Comparison of ENCODE assay signal across 16 cellular contexts in the genomic region with DNA sequence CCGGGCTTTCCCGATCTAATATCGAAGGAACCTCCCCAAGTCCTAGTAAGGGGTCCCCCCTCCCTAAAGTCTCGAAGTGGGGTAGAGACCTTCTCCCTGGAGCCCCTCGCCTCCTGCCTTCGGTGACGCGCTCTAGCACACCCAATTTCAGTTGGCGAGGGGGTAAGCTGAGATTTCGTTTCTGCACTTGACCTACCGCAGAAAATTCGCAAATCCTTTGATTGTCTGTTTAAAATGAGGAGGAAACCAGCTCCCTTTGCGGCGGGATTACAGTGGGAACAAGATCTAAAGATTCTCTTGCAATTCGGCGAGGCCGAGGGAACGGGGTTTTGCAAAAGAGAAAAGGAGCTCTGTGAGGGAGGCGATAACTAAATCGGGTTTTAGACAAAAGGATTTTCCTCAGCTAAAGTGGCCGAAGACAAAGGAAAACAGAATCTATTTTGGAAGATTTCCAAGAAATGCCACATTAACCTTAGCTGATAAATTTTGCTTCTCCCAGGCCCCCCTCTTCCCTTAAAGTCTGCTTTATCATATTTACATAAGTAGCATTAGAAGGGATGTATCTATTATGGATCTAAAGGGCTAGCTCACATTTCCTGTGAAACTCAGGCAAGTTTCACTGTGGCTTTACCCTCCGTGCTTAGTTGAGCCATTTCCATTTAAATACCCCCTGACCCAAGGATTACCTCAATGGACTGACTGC. TPM values are rescaled to one million over a fixed set of nuclear protein-coding genes. Genes with fewer than 3 reads are reported as not detected.
DNase-seq lines count a peak whose midpoint lies in the region; TF ChIP-seq lines count a peak whose summit lies in the region.
"Had no signal": no experiment of that assay in that cellular context is flagged by ENCODE, and none has a peak within 500 bp of the region (broad histone marks: within the 10 kb centered on the region; RNA-seq: fewer than 3 reads in every experiment).

No MANE protein-coding gene starts in this region.

- H3K9me3 ChIP-seq in neural cell (ENCODE audit: low read length): no peaks in the 10 kb centered on the region
- H3K9me3 ChIP-seq: HAP-1 had no signal

- H3F3A ChIP-seq in neural cell (ENCODE audit: insufficient read depth, low read length, poor library complexity, severe bottlenecking): no peaks in the 10 kb centered on the region

- no peaks in the 10 kb centered on the region for H3K9me2 ChIP-seq in neural cell (ENCODE audit: insufficient read depth, low read length)

- no peak overlapping the region for H3K4me2 ChIP-seq in neural cell (ENCODE audit: low read length)

- H3K27ac ChIP-seq in neural cell (ENCODE audit: low read length): no peak overlapping the region
- H3K27ac ChIP-seq: cardiac muscle cell had no signal

- no peaks in the 10 kb centered on the region for H4K20me1 ChIP-seq in neural cell (ENCODE audit: insufficient read depth)

- DNase-seq in ELR (ENCODE audit: low read depth) (peak; percentile 64), HFF-Myc (ENCODE audit: extremely low read depth, low read depth) (no peak), endothelial cell (ENCODE audit: low spot score) (no peak), middle frontal gyrus (ENCODE audit: extremely low spot score, low spot score) (no peak), UCSD-AML1 (lab: John Stamatoyannopoulos, UW; ENCODE audit: unreplicated experiment) (no peak)
- DNase-seq in stimulated activated CD4-positive, alpha-beta T cell treated with anti-CD3 and anti-CD28 coated beads, Interleukin-15, amount 100 ng/mL, for 24 hours: no peak
- DNase-seq: activated CD4-positive, alpha-beta memory T cell treated with anti-CD3 and anti-CD28 coated beads, Interleukin-2, amount 10 ng/mL, durations not matched to agents 7 days and 5 days; activated gamma-delta T cell; CD4-positive, CD25-positive, alpha-beta regulatory T cell; GF-D8; NCI-H69; stimulated activated naive CD4-positive, alpha-beta T cell; T-helper 9 cell had no signal

- no peak for TF ChIP-seq EP300 in neural cell (conservative IDR thresholded peaks at IDR 0.05; ENCODE audit: poor library complexity, severe bottlenecking)

- H3K36me3 Mint-ChIP-seq in endothelial cell (ENCODE audit: low read depth, unreplicated experiment): no peaks in the 10 kb centered on the region
- H3K36me3 Mint-ChIP-seq: CD4-positive, CD25-positive, alpha-beta regulatory T cell had no signal

- no peaks in the 10 kb centered on the region for H3K36me3 ChIP-seq in neural cell (ENCODE audit: insufficient read depth, low read length)
- H3K36me3 ChIP-seq: cardiac muscle cell, HAP-1 had no signal

- peak overlapping the region; percentile 36 for H3K27ac Mint-ChIP-seq in endothelial cell (ENCODE audit: unreplicated experiment)

- no peak for TF ChIP-seq RAD21 in neural cell (conservative IDR thresholded peaks at IDR 0.05)

- no peaks in the 10 kb centered on the region for H3K79me2 ChIP-seq in neural cell (replicated peaks; ENCODE audit: insufficient read depth, low read length)

- TF ChIP-seq CTCF in HFF-Myc (IDR thresholded peaks at IDR 0.05; ENCODE audit: low read depth, low read length, missing control alignments) (no peak), endothelial cell (IDR thresholded peaks at IDR 0.05; ENCODE audit: unreplicated experiment) (no peak), neural cell (IDR thresholded peaks at IDR 0.05; ENCODE audit: poor library complexity, severe bottlenecking) (no peak)

- no peak overlapping the region for H2AFZ ChIP-seq in neural cell (ENCODE audit: low read depth, low read length)

- H3K4me1 Mint-ChIP-seq in endothelial cell (ENCODE audit: unreplicated experiment): peaks cover 32% of the 10 kb centered on the region

- peak overlapping the region; percentile 89 for H3K4me3 ChIP-seq in HFF-Myc (replicated peaks; ENCODE audit: low read depth, low read length)
- no peak overlapping the region for H3K4me3 ChIP-seq in neural cell (ENCODE audit: low read length)
- H3K4me3 ChIP-seq: cardiac muscle cell, HAP-1 had no signal

- H3K9me3 Mint-ChIP-seq in endothelial cell (ENCODE audit: unreplicated experiment): no peaks in the 10 kb centered on the region

- no peak overlapping the region for H3K9ac ChIP-seq in neural cell (ENCODE audit: low read length)

- peak overlapping the region; percentile 19 for H3K4me3 Mint-ChIP-seq in endothelial cell (ENCODE audit: unreplicated experiment)

- peaks cover 100% of the 10 kb centered on the region for H3K27me3 ChIP-seq in neural cell (ENCODE audit: insufficient read depth, low read depth, low read length)

- H3K27me3 Mint-ChIP-seq in endothelial cell (ENCODE audit: unreplicated experiment): peaks cover 42% of the 10 kb centered on the region

TF ChIP-seq in neural cell, 6 proteins besides CTCF, POLR2A, EP300 and RAD21:
- no peak for TF ChIP-seq MXI1 (conservative IDR thresholded peaks at IDR 0.05; ENCODE audit: poor library complexity, severe bottlenecking)
- peak; percentile 34 for TF ChIP-seq EZH2 (IDR thresholded peaks at IDR 0.05; ENCODE audit: borderline replicate concordance, insufficient read depth, low read length, poor library complexity, severe bottlenecking)
- TF ChIP-seq TAF1 (IDR thresholded peaks at IDR 0.05; ENCODE audit: low read depth): no peak
- no peak for TF ChIP-seq SMC3 (conservative IDR thresholded peaks at IDR 0.05; ENCODE audit: poor library complexity)
- TF ChIP-seq, protein P1, sequence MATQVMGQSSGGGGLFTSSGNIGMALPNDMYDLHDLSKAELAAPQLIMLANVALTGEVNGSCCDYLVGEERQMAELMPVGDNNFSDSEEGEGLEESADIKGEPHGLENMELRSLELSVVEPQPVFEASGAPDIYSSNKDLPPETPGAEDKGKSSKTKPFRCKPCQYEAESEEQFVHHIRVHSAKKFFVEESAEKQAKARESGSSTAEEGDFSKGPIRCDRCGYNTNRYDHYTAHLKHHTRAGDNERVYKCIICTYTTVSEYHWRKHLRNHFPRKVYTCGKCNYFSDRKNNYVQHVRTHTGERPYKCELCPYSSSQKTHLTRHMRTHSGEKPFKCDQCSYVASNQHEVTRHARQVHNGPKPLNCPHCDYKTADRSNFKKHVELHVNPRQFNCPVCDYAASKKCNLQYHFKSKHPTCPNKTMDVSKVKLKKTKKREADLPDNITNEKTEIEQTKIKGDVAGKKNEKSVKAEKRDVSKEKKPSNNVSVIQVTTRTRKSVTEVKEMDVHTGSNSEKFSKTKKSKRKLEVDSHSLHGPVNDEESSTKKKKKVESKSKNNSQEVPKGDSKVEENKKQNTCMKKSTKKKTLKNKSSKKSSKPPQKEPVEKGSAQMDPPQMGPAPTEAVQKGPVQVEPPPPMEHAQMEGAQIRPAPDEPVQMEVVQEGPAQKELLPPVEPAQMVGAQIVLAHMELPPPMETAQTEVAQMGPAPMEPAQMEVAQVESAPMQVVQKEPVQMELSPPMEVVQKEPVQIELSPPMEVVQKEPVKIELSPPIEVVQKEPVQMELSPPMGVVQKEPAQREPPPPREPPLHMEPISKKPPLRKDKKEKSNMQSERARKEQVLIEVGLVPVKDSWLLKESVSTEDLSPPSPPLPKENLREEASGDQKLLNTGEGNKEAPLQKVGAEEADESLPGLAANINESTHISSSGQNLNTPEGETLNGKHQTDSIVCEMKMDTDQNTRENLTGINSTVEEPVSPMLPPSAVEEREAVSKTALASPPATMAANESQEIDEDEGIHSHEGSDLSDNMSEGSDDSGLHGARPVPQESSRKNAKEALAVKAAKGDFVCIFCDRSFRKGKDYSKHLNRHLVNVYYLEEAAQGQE (IDR thresholded peaks at IDR 0.05; ENCODE audit: borderline replicate concordance): no peak
- peak; percentile 88 for TF ChIP-seq POLR2AphosphoS5 (IDR thresholded peaks at IDR 0.05)

RNA-seq across cellular contexts. Expression of a gene that starts 8.4 kb away (rescaled TPM):
- total RNA-seq in endothelial cell (ENCODE audit: unreplicated experiment): 0.41 TPM
- polyA plus RNA-seq in neural cell: not detected in 2 replicates
- polyA minus RNA-seq in neural cell: not detected in 2 replicates
- total RNA-seq: cardiac muscle cell had no signal
- polyA plus RNA-seq: cardiac muscle cell had no signal
